Comparison of ENCODE assay signal across 8 cellular contexts in the genomic region with DNA sequence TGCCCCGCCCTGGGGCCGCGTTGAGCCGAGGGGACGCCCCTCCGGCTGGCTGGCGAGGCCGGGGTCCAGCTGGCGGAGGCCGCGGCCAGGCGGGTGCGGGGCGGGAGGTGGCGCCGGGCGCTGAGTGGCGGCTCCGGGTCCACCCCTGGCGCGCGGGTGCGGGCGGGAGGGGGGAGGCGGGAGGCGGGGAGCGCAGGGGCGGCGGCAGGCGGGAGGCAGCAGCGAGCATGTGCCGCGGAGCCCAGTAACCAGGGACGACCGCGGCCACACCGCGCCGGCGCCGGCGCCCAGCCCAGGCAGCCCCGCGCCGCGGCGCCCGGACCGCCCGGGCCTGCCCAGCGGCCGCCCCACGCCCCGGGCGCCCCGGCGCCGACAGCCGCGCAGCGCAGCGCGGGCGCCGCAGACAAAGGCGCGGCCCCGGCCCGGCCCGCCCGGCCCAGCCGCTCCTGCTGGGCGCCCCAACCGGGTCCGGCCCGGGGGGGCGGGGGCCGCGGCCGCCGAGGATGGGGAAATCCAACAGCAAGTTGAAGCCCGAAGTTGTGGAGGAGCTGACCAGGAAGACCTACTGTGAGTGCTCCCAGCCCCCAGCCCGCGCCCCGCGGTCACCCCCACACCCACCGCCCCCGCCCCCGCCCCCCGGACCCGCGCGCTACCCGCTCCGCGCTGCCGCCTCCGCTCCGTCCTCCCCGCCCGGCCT. TPM values are rescaled to one million over a fixed set of nuclear protein-coding genes. Genes with fewer than 3 reads are reported as not detected.
A peak's percentile ranks its signal among the peaks of the same experiment; 100 is the strongest.
DNase-seq lines count a peak whose midpoint lies in the region; ATAC-seq, FAIRE-seq and TF ChIP-seq lines count a peak whose summit lies in the region.

A gene (plus strand): TSS at position 244 of the 697 bp plus-strand sequence. CDS start 260 bp downstream, at position 504.

- peak within 1 kb of the TSS in 1 of 2 donors; percentile 65 for H3K9ac ChIP-seq in kidney (ENCODE audit: low read length in 2 of 2)

- TF ChIP-seq POLR2A in GM18505 (IDR thresholded peaks at IDR 0.05; ENCODE audit: borderline replicate concordance, extremely low read depth, insufficient read depth, insufficient read length), result no peak

- TF ChIP-seq CTCF in choroid plexus epithelial cell (conservative IDR thresholded peaks at IDR 0.05; ENCODE audit: low read depth, low read length), result no peak
- no peak for TF ChIP-seq CTCF in kidney (IDR thresholded peaks at IDR 0.05; ENCODE audit: borderline replicate concordance, extremely low read depth, insufficient read depth)

- intact Hi-C loops in kidney (cut with DNase I), result no loop called here

- DNase-seq in COLO668 (lab: John Stamatoyannopoulos, UW; ENCODE audit: unreplicated experiment) (peak; percentile 67), MV-4-11 (lab: John Stamatoyannopoulos, UW) (peak; percentile 12), choroid plexus epithelial cell (ENCODE audit: low read depth) (peak; percentile 68), kidney (peak; percentile 92)
- peak; percentile 28 to 47 for DNase-seq in activated CD4-positive, alpha-beta T cell treated with anti-CD3 and anti-CD28 coated beads for 24 hours (ENCODE audit: low read depth in 2 of 2)
- peak; percentile 12 to 50 for DNase-seq in stimulated activated CD4-positive, alpha-beta T cell treated with anti-CD3 and anti-CD28 coated beads, Interleukin-12 subunit alpha, Interleukin-12 subunit beta, amount 100 ng/mL, for 24 hours (ENCODE audit: low read depth in 2 of 2)

- H3K4me3 ChIP-seq in choroid plexus epithelial cell (ENCODE audit: low read depth, low read length) (peak within 1 kb of the TSS; percentile 65), kidney (ENCODE audit: low read length in 2 of 2) (peak within 1 kb of the TSS; percentile 61 to 66)

- no peaks in the 10 kb centered on the region for H3K36me3 ChIP-seq in kidney (ENCODE audit: control insufficient read depth in 1 of 2, insufficient read depth in 2 of 2, low read length in 2 of 2)

- H3K4me1 ChIP-seq in kidney (ENCODE audit: control insufficient read depth in 1 of 2, insufficient read depth in 1 of 2, low read depth in 1 of 2, low read length in 2 of 2), result peaks cover 4 to 10% of the 10 kb centered on the region in 2 donors

- H3K27ac ChIP-seq in kidney (ENCODE audit: low read depth in 2 of 2, low read length in 2 of 2), result peak within 1 kb of the TSS; percentile 3 to 23

- no peak for ATAC-seq in GM18505 (IDR thresholded peaks at IDR 0.05; ENCODE audit: unreplicated experiment)
- no peak for ATAC-seq in HG03442 (IDR thresholded peaks at IDR 0.05; ENCODE audit: unreplicated experiment)

- FAIRE-seq in kidney (lab: Jason Lieb, UNC), result no peak

- no peaks in the 10 kb centered on the region for H3K9me3 ChIP-seq in kidney (ENCODE audit: control insufficient read depth in 1 of 2, low read length in 2 of 2)

RNA-seq across cellular contexts. Expression of the gene that starts here (rescaled TPM):
- total RNA-seq in kidney, result 37.4 TPM
- 27.7 TPM for polyA plus RNA-seq in kidney (ENCODE audit: insufficient read depth, low read depth, low replicate concordance)

Comparison
In these comparisons a context has a peak if more than half of its experiments do, and no peak if none do; other contexts are left out.
1. DNase-seq: peak in every context shown above with its lines; median percentile 92 in kidney; 68 in choroid plexus epithelial cell; 67 in COLO668; 38 in activated CD4-positive, alpha-beta T cell treated with anti-CD3 and anti-CD28 coated beads for 24 hours; 31 in stimulated activated CD4-positive, alpha-beta T cell treated with anti-CD3 and anti-CD28 coated beads, Interleukin-12 subunit alpha, Interleukin-12 subunit beta, amount 100 ng/mL, for 24 hours; 12 in MV-4-11.